9 cellular contexts compared by ENCODE assay signal in the genomic region with DNA sequence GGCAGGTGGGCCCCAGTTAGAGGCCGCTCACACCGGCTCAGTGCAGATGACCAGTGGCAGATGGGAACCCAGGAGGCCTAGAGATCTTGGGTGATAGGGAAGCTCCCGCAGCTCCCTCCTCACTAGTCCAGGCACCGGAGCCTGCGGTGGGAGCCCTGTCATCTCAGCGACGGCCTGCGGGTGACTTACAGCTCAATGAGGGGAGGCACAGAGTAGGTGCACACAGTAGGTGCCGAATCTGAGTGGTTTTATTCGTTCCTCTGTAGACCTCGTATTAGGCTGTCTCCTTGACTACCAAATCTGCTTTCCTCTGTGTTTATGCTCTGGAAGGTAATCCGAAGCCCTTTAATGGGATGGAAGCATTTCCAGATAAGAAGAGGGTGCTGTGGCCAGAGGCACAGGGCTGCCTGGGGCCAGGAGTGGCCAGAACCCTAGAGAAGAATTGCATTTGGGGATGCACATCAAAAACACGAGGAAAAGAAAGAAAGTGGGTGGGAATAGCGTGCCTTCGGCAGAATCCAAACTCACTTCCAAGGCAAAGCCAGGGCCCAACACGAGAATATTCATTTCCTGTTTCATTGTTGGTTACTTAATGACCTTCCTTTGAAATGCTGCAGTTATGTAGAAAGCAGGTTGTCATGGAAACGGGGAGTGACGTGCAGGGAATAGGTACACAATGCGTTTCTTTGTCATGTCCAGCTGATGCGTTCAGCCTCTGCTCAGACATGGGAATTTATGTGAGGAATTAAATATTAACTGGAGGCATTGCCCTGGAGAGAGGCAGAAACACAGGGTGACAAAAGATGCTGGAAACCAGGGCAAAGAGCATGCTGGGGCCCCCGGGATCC. TPM values are rescaled to one million over a fixed set of nuclear protein-coding genes. Genes with fewer than 3 reads are reported as not detected.
DNase-seq lines count a peak whose midpoint lies in the region; ATAC-seq and TF ChIP-seq lines count a peak whose summit lies in the region.
"Had no signal": no experiment of that assay in that cellular context is flagged by ENCODE, and none has a peak within 500 bp of the region (broad histone marks: within the 10 kb centered on the region; RNA-seq: fewer than 3 reads in every experiment).

No MANE protein-coding gene starts in this region.

- in situ Hi-C loops in G401 (cut with HindIII; ENCODE audit: low sequenced_read_pairs) = no loop called here

- peak; percentile 74 for DNase-seq in G401 (ENCODE audit: low spot score)
- DNase-seq in NCI-H2196 (lab: John Stamatoyannopoulos, UW; ENCODE audit: unreplicated experiment) = peak; percentile 86
- DNase-seq in choroid plexus epithelial cell (ENCODE audit: low read depth) = peak; percentile 34
- peak; percentile 56 for DNase-seq in mesenchymal stem cell
- DNase-seq in MM.1S = no peak
- DNase-seq in activated CD8-positive, alpha-beta memory T cell treated with anti-CD3 and anti-CD28 coated beads, Interleukin-2, amount 50 U/mL, for 4 hours = no peak
- DNase-seq in activated CD4-positive, alpha-beta T cell treated with anti-CD3 and anti-CD28 coated beads for 4 hours = no peak
- DNase-seq: NCI-H2171 had no signal

- H3K23ac ChIP-seq in mesenchymal stem cell (ENCODE audit: low read length in 2 of 2) = no peak overlapping the region

- H3K4me2 ChIP-seq in mesenchymal stem cell (ENCODE audit: low read length, poor library complexity, severe bottlenecking) (peak overlapping the region; percentile 35), MM.1S (ENCODE audit: low read depth, low read length) (no peak overlapping the region)

- H2AFZ ChIP-seq in mesenchymal stem cell (ENCODE audit: low read depth, low read length) = no peak overlapping the region
- H2AFZ ChIP-seq in MM.1S (ENCODE audit: low read length) = no peak overlapping the region

- H3K27ac ChIP-seq in mesenchymal stem cell (ENCODE audit: low read length, poor library complexity, severe bottlenecking) (no peak overlapping the region), MM.1S (ENCODE audit: low read length) (no peak overlapping the region)

- H3K9ac ChIP-seq in mesenchymal stem cell (ENCODE audit: low read length) (no peak overlapping the region), MM.1S (ENCODE audit: low read length) (no peak overlapping the region)

- H3K79me2 ChIP-seq in MM.1S (ENCODE audit: low read length) = no peaks in the 10 kb centered on the region

- H3K9me3 ChIP-seq in mesenchymal stem cell (ENCODE audit: control insufficient read depth, low read length) = no peaks in the 10 kb centered on the region
- H3K9me3 ChIP-seq in MM.1S (replicated peaks; ENCODE audit: insufficient read depth, low read length) = no peaks in the 10 kb centered on the region

- H2AK5ac ChIP-seq in mesenchymal stem cell (ENCODE audit: low read length, severe bottlenecking) = no peak overlapping the region

- no peak overlapping the region for H2BK120ac ChIP-seq in mesenchymal stem cell (ENCODE audit: low read depth, low read length)

- peaks cover 14% of the 10 kb centered on the region for H3K4me1 ChIP-seq in mesenchymal stem cell (ENCODE audit: control insufficient read depth, insufficient read depth, low read depth, low read length)
- no peaks in the 10 kb centered on the region for H3K4me1 ChIP-seq in MM.1S (ENCODE audit: low read length)

- H3K4me3 ChIP-seq in choroid plexus epithelial cell (ENCODE audit: low read depth, low read length) = no peak overlapping the region
- no peak overlapping the region for H3K4me3 ChIP-seq in mesenchymal stem cell (ENCODE audit: insufficient read depth in 1 of 2, low read depth in 1 of 2, low read length in 2 of 2)
- no peak overlapping the region for H3K4me3 ChIP-seq in MM.1S (ENCODE audit: low read length)

- no peak overlapping the region for H2BK12ac ChIP-seq in mesenchymal stem cell (ENCODE audit: low read length in 2 of 2)

- no peak overlapping the region for H4K91ac ChIP-seq in mesenchymal stem cell (ENCODE audit: low read length)

- no peak overlapping the region for H2BK5ac ChIP-seq in mesenchymal stem cell (ENCODE audit: low read depth, low read length, poor library complexity, severe bottlenecking)

- TF ChIP-seq CTCF in choroid plexus epithelial cell (conservative IDR thresholded peaks at IDR 0.05; ENCODE audit: low read depth, low read length) = no peak
- no peak for TF ChIP-seq CTCF in MM.1S (IDR thresholded peaks at IDR 0.05; ENCODE audit: low read length)

- no peaks in the 10 kb centered on the region for H3F3A ChIP-seq in MM.1S (ENCODE audit: insufficient read depth, low read length)

- no peak overlapping the region for H4K8ac ChIP-seq in mesenchymal stem cell (ENCODE audit: low read length)

- WGBS in mesenchymal stem cell = 49% methylated on average over 21 of the region's 21 CpGs

- no peaks in the 10 kb centered on the region for H3K9me2 ChIP-seq in MM.1S (replicated peaks; ENCODE audit: insufficient read depth, low read length)

- H3K36me3 ChIP-seq in mesenchymal stem cell (ENCODE audit: control insufficient read depth in 1 of 2, insufficient read depth in 2 of 2, low read depth in 1 of 2, low read length in 2 of 2) (no peaks in the 10 kb centered on the region), MM.1S (replicated peaks; ENCODE audit: insufficient read depth, low read length) (no peaks in the 10 kb centered on the region)

- H3K4ac ChIP-seq in mesenchymal stem cell (ENCODE audit: low read depth in 1 of 2, low read length in 2 of 2) = no peak overlapping the region

- no peak overlapping the region for H3K18ac ChIP-seq in mesenchymal stem cell (ENCODE audit: low read depth in 1 of 2, low read length in 2 of 2)

- H3K27me3 ChIP-seq in mesenchymal stem cell (ENCODE audit: control insufficient read depth in 1 of 2, insufficient read depth in 1 of 2, low read length in 2 of 2) (peaks cover 24 to 49% of the 10 kb centered on the region in 2 experiments), MM.1S (replicated peaks; ENCODE audit: insufficient read depth, low read length) (peaks cover 96% of the 10 kb centered on the region)

- no peak for ATAC-seq in GM21447 (IDR thresholded peaks at IDR 0.05; ENCODE audit: unreplicated experiment)

- no peaks in the 10 kb centered on the region for H4K20me1 ChIP-seq in MM.1S (ENCODE audit: insufficient read depth, low read length)

- no peak overlapping the region for H3K14ac ChIP-seq in mesenchymal stem cell (ENCODE audit: low read length in 2 of 2)

- H2BK15ac ChIP-seq in mesenchymal stem cell (ENCODE audit: low read depth, poor library complexity, severe bottlenecking) = no peak overlapping the region

- no peaks in the 10 kb centered on the region for H3K79me1 ChIP-seq in mesenchymal stem cell (replicated peaks; ENCODE audit: low read length, poor library complexity, severe bottlenecking)

RNA-seq across cellular contexts. Expression of gene MYT1, which starts 24.7 kb away (rescaled TPM):
- total RNA-seq in G401 (2014; rRNA removed; shearing (Covaris generic)) = 0.12 and 0.20 TPM in 2 replicates
- not detected for polyA plus RNA-seq in mesenchymal stem cell (2013, experiment 1 of 2)
- not detected for polyA plus RNA-seq in mesenchymal stem cell (2013, experiment 2 of 2)

Comparison
In these comparisons a context has a peak if more than half of its experiments do, and no peak if none do; other contexts are left out.
1. DNase-seq: peak in G401 (single experiment), NCI-H2196 (single experiment), choroid plexus epithelial cell (single experiment) and mesenchymal stem cell (single experiment); none in MM.1S (single experiment), activated CD8-positive, alpha-beta memory T cell treated with anti-CD3 and anti-CD28 coated beads, Interleukin-2, amount 50 U/mL, for 4 hours (single experiment) and activated CD4-positive, alpha-beta T cell treated with anti-CD3 and anti-CD28 coated beads for 4 hours (0 of 2).